Comparison of ENCODE assay signal across 38 cellular contexts in the genomic region with DNA sequence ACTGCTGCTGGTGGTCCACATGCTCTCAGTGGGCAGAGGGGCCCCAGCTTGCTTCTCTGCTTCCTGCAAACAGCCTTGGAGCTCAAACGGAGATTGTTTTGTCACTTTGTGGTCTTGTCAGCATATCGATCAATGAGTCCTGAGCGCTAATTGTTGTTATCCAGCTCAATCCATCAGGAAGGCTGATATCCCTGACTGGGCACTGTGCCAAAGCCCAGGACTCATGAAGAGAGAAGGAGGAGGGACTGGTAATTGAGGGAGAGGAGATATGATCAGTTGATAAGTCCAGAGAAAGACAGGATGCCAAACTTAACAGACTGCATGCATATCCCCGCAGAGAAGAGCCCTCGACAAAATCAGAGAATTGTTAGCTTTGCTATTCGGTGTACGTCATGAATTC. TPM values are rescaled to one million over a fixed set of nuclear protein-coding genes. Genes with fewer than 3 reads are reported as not detected.
"Had no signal": no experiment of that assay in that cellular context is flagged by ENCODE, and none has a peak within 500 bp of the region (broad histone marks: within the 10 kb centered on the region; RNA-seq: fewer than 3 reads in every experiment).

No MANE protein-coding gene starts in this region.

- H3K27ac ChIP-seq: adrenal gland, body of pancreas, breast epithelium, Peyer's patch, SJSA1 had no signal

- FAIRE-seq: astrocyte had no signal

- H3K9me3 ChIP-seq: body of pancreas, MG63, SJSA1 had no signal

- H3K36me3 ChIP-seq: adrenal gland, breast epithelium, MG63, Peyer's patch, SJSA1 had no signal

- H3K27me3 ChIP-seq: adrenal gland, body of pancreas, breast epithelium, MG63, Peyer's patch, SJSA1 had no signal

- DNase-seq: activated CD4-positive, alpha-beta T cell treated with anti-CD3 and anti-CD28 coated beads for 36 hours; activated CD4-positive, alpha-beta T cell treated with anti-CD3 and anti-CD28 coated beads, Interleukin-2, amount 10 ng/mL, durations not matched to agents 7 days and 5 days; activated CD4-positive, alpha-beta T cell treated with anti-CD3 and anti-CD28 coated beads, Interleukin-2, amount 50 U/mL, for 48 hours; activated CD8-positive, alpha-beta T cell treated with anti-CD3 and anti-CD28 coated beads, Interleukin-2, amount 10 ng/mL, durations not matched to agents 7 days and 5 days; activated gamma-delta T cell treated with Interleukin-2 at 50 U/mL for 16 hours; activated naive CD4-positive, alpha-beta T cell treated with anti-CD3 and anti-CD28 coated beads for 36 hours; activated T-cell treated with anti-CD3 and anti-CD28 coated beads, Interleukin-2, amount 50 U/mL, for 24 hours; adrenal gland; body of pancreas; cerebellar nuclear complex; Kasumi-1; KG1; MG63; MV-4-11; NCI-H1092; NCI-H1436 treated with DMSO at 0.1 percent for 48 hours; NCI-H1694 treated with DMSO at 0.1 percent for 48 hours; NCI-H2029 treated with DMSO at 0.1 percent for 48 hours; NCI-H2107; NCI-H226; NCI-H446 treated with DMSO at 0.1 percent for 48 hours; NCI-H524; NCI-H69; NK-92 treated with Interleukin-12 subunit alpha and Interleukin-12 subunit beta, amount 100 ng/mL, for 24 hours; PC-3; Peyer's patch; RPMI8226; SHP77 treated with DMSO at 0.1 percent for 48 hours; T1000 had no signal

- H3K4me1 ChIP-seq: adrenal gland, body of pancreas, breast epithelium, Peyer's patch, SJSA1 had no signal

- H3K4me3 ChIP-seq: adrenal gland, body of pancreas, breast epithelium, MG63, Peyer's patch, SJSA1 had no signal

- ATAC-seq: activated CD4-positive, alpha-beta T cell treated with anti-CD3 and anti-CD28 coated beads for 36 hours; activated CD4-positive, CD25-positive, alpha-beta regulatory T cell treated with anti-CD3 and anti-CD28 coated beads, Interleukin-2, amount 50 U/mL, for 24 hours; activated CD8-positive, alpha-beta T cell treated with anti-CD3 and anti-CD28 coated beads, Interleukin-2, amount 10 ng/mL, durations not matched to agents 7 days and 5 days; activated naive CD4-positive, alpha-beta T cell treated with anti-CD3 and anti-CD28 coated beads, Interleukin-2, amount 50 U/mL, for 72 hours; body of pancreas; PC-3; WTC11 had no signal

RNA-seq across cellular contexts. Expression of a gene that starts 58.6 kb away (rescaled TPM):
- total RNA-seq: activated CD4-positive, alpha-beta T cell treated with anti-CD3 and anti-CD28 coated beads for 36 hours; activated CD4-positive, alpha-beta T cell treated with anti-CD3 and anti-CD28 coated beads, Interleukin-2, amount 10 ng/mL, durations not matched to agents 7 days and 5 days; activated CD8-positive, alpha-beta T cell treated with anti-CD3 and anti-CD28 coated beads, Interleukin-2, amount 10 ng/mL, durations not matched to agents 7 days and 5 days; activated naive CD4-positive, alpha-beta T cell treated with anti-CD3 and anti-CD28 coated beads for 36 hours; activated naive CD4-positive, alpha-beta T cell treated with anti-CD3 and anti-CD28 coated beads, Interleukin-2, amount 50 U/mL, for 72 hours; astrocyte; cardiac septum; T-helper 1 cell treated with Interleukin-12 subunit alpha and Interleukin-12 subunit beta and Interleukin-4 antibody, amounts not matched to agents 30 ng/mL and 1 ng/mL, for 36 hours; T-helper 2 cell treated with Interferon-gamma antibody and Interleukin-4, amounts not matched to agents 100 ng/mL and 5 ng/mL, for 36 hours had no signal
